In genomic region chr3:94596887-94597537, GRCh38 we compare ENCODE assay signal across 26 cellular contexts.
DNase-seq lines count a peak whose midpoint lies in the region; ATAC-seq and FAIRE-seq lines count a peak whose summit lies in the region.
"Had no signal": no experiment of that assay in that cellular context is flagged by ENCODE, and none has a peak within 500 bp of the region (broad histone marks: within the 10 kb centered on the region; RNA-seq: fewer than 3 reads in every experiment).

No MANE protein-coding gene starts in this region.

- no peak overlapping the region for H3K4me3 ChIP-seq in H7 (ENCODE audit: insufficient read depth, low read depth, low read length)
- H3K4me3 ChIP-seq: colonic mucosa, pancreas, Peyer's patch, right lobe of liver, SK-N-MC, tibial artery had no signal

- no peaks in the 10 kb centered on the region for H3K36me3 ChIP-seq in H7 (replicated peaks; ENCODE audit: control insufficient read depth, insufficient read depth, low read length)
- H3K36me3 ChIP-seq: colonic mucosa, pancreas, Peyer's patch, right lobe of liver, tibial artery had no signal

- FAIRE-seq in GM19239 (lab: Jason Lieb, UNC), result no peak
- FAIRE-seq: pancreas had no signal

- no peak for DNase-seq in GM19239 (ENCODE audit: insufficient read length, low spot score)
- no peak for DNase-seq in H7
- no peak for DNase-seq in stimulated activated CD4-positive, alpha-beta T cell treated with anti-CD3 and anti-CD28 coated beads, Interleukin-2, amount 100 ng/mL, for 24 hours
- DNase-seq: activated CD4-positive, alpha-beta T cell treated with anti-CD3 and anti-CD28 coated beads for 36 hours; activated CD8-positive, alpha-beta memory T cell treated with anti-CD3 and anti-CD28 coated beads, Interleukin-2, amount 10 ng/mL, durations not matched to agents 7 days and 5 days; CD4-positive, alpha-beta T cell; colonic mucosa; DMS53; glutamatergic neuron; GOT3; left cardiac atrium; naive thymus-derived CD8-positive, alpha-beta T cell; NCI-H1694; NCI-H226; pancreas; Peyer's patch; right lobe of liver; stimulated activated CD4-positive, alpha-beta T cell treated with anti-CD3 and anti-CD28 coated beads, Interleukin-15, amount 100 ng/mL, for 24 hours; tibial artery had no signal

- peak; percentile 96 for ATAC-seq in GM18867 (IDR thresholded peaks at IDR 0.05; ENCODE audit: unreplicated experiment)
- peak; percentile 38 for ATAC-seq in GM21529 (IDR thresholded peaks at IDR 0.05; ENCODE audit: unreplicated experiment)
- ATAC-seq in HG03025 (IDR thresholded peaks at IDR 0.05; ENCODE audit: low FRiP score, unreplicated experiment), result peak; percentile 78
- ATAC-seq in HG03565 (IDR thresholded peaks at IDR 0.05; ENCODE audit: unreplicated experiment), result peak; percentile 85
- ATAC-seq in GM21576 (IDR thresholded peaks at IDR 0.05; ENCODE audit: unreplicated experiment), result no peak
- ATAC-seq: activated CD4-positive, alpha-beta T cell treated with anti-CD3 and anti-CD28 coated beads for 36 hours; activated CD8-positive, alpha-beta memory T cell treated with anti-CD3 and anti-CD28 coated beads, Interleukin-2, amount 10 ng/mL, durations not matched to agents 7 days and 5 days; left cardiac atrium; naive thymus-derived CD8-positive, alpha-beta T cell; pancreas; right lobe of liver; stimulated activated memory B cell treated with anti-CD40 and anti-IgM and Interleukin-4, amounts not matched to agents 10 μg/mL and 1 μg/mL and 100 μg/mL, for 72 hours had no signal

- H3K27me3 ChIP-seq in H7 (ENCODE audit: control insufficient read depth, insufficient read depth, low read length), result no peaks in the 10 kb centered on the region
- H3K27me3 ChIP-seq: colonic mucosa, pancreas, Peyer's patch, right lobe of liver, tibial artery had no signal
